ENCODE assay signal across 27 cellular contexts in the genomic region with DNA sequence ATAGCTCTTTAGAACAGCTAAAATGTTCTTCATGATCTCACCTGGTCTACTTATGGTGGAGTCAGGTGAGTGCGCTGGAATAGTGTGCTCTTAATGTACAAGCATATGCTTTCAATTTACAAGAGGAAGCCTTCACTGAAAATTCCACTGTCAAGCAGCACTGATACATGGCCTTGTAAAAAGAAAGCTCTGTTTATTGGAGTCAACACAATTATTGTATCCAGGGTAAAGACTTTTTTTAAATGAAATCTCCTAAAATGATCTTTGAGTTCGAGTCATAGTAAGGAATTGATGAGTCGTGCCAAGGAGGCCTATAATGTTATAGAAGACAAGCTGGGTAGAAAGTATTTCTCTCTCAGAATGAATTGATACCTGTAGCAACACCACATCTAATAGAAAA. TPM values are rescaled to one million over a fixed set of nuclear protein-coding genes. Genes with fewer than 3 reads are reported as not detected.
A peak's percentile ranks its signal among the peaks of the same experiment; 100 is the strongest.
DNase-seq lines count a peak whose midpoint lies in the region; ATAC-seq and TF ChIP-seq lines count a peak whose summit lies in the region.
"Had no signal": no experiment of that assay in that cellular context is flagged by ENCODE, and none has a peak within 500 bp of the region (broad histone marks: within the 10 kb centered on the region; RNA-seq: fewer than 3 reads in every experiment).

No MANE protein-coding gene starts in this region.

- in situ Hi-C loops in GM23248 (cut with MboI), result no loop called here

- CTCF ChIA-PET in PC-3 (lab: Charles Lee), result no interaction called here

- 54 to 56% methylated on average over 3 of the region's 3 CpGs for WGBS in GM23248 (ENCODE audit: low coverage in 1 of 2, low lambda C conversion rate in 2 of 2, missing lambda C conversion rate in 2 of 2), 2 experiments

- H3K9me2 ChIP-seq in GM23248 (ENCODE audit: insufficient read depth) (no peaks in the 10 kb centered on the region), PC-3 (replicated peaks; ENCODE audit: low read length) (no peaks in the 10 kb centered on the region)

- no peaks in the 10 kb centered on the region for H3F3A ChIP-seq in GM23248 (ENCODE audit: insufficient read depth)
- H3F3A ChIP-seq in PC-3 (ENCODE audit: low read length, unreplicated experiment), result no peaks in the 10 kb centered on the region

- H4K20me1 ChIP-seq in GM23248 (ENCODE audit: insufficient read depth), result no peaks in the 10 kb centered on the region
- H4K20me1 ChIP-seq in PC-3 (ENCODE audit: low read length), result no peaks in the 10 kb centered on the region

- DNase-seq in AG09309 (ENCODE audit: low read depth), result peak; percentile 39
- DNase-seq in GM23248, result peak; percentile 32
- DNase-seq in PC-3, result peak; percentile 40
- DNase-seq in kidney tubule cell (ENCODE audit: low spot score), result peak; percentile 41
- no peak for DNase-seq in H4 (ENCODE audit: low spot score)
- DNase-seq in cortex of kidney (lab: John Stamatoyannopoulos, UW), result no peak
- DNase-seq in NCI-H1092 (lab: John Stamatoyannopoulos, UW), result no peak
- DNase-seq in retina, result no peak
- DNase-seq: activated CD4-positive, alpha-beta memory T cell treated with anti-CD3 and anti-CD28 coated beads for 36 hours; activated naive CD4-positive, alpha-beta T cell treated with anti-CD3 and anti-CD28 coated beads, Interleukin-2, amount 10 ng/mL, durations not matched to agents 7 days and 5 days; amniotic stem cell; BE2C; brain microvascular endothelial cell; CD8-positive, alpha-beta memory T cell; DMS 273 treated with DMSO at 0.1 percent for 48 hours; GDM1; hippocampal formation; NCI-H1417; NCI-H2081; NCI-H526; PC-9; stimulated activated naive CD4-positive, alpha-beta T cell had no signal

- H3K79me2 ChIP-seq in GM23248 (ENCODE audit: insufficient read depth), result no peaks in the 10 kb centered on the region
- H3K79me2 ChIP-seq in PC-3 (ENCODE audit: low read length), result no peaks in the 10 kb centered on the region

- POLR2A ChIA-PET in PC-3 (lab: Charles Lee; ENCODE audit: unreplicated experiment), result interaction anchor here (0.6 kb wide), 1 partner anchor 335 kb away, joined by 3 read pairs; no protein-coding TSS in a partner anchor

- TF ChIP-seq CTCF in AG09309 (IDR thresholded peaks at IDR 0.05; ENCODE audit: control insufficient read depth, insufficient read depth, low read depth, low read length, missing control alignments), result no peak
- TF ChIP-seq CTCF in PC-3 (conservative IDR thresholded peaks at IDR 0.05; ENCODE audit: low read depth, low read length), result no peak

- intact Hi-C loops in PC-3 (cut with micrococcal nuclease), result no loop called here

- peak; percentile 75 for ATAC-seq in PC-3
- ATAC-seq: A549 had no signal

- no peaks in the 10 kb centered on the region for H3K9me3 ChIP-seq in GM23248 (ENCODE audit: low read depth)
- no peaks in the 10 kb centered on the region for H3K9me3 ChIP-seq in PC-3 (ENCODE audit: low read length)
- H3K9me3 ChIP-seq: A549, BE2C, suprapubic skin had no signal

- H3K27me3 ChIP-seq in GM23248 (replicated peaks; ENCODE audit: insufficient read depth) (no peaks in the 10 kb centered on the region), PC-3 (ENCODE audit: low read length) (no peaks in the 10 kb centered on the region)
- H3K27me3 ChIP-seq: BE2C, brain microvascular endothelial cell, suprapubic skin had no signal

- BruUV-seq in PC-3 (replicated peaks; lab: Mats Ljungman, UMichigan), result no TSS peak

- H3K4me1 ChIP-seq in GM23248 (ENCODE audit: insufficient read depth) (peaks cover 8% of the 10 kb centered on the region), PC-3 (ENCODE audit: insufficient read depth, low read length) (no peaks in the 10 kb centered on the region)
- H3K4me1 ChIP-seq: A549 had no signal

- H3K4me3 ChIP-seq in AG09309 (ENCODE audit: control insufficient read depth, low read depth, low read length) (no peak overlapping the region), GM23248 (no peak overlapping the region), PC-3 (ENCODE audit: low read length) (no peak overlapping the region)
- H3K4me3 ChIP-seq: A549, lung, PC-9, SK-N-MC, skin epidermis, suprapubic skin had no signal

- no peaks in the 10 kb centered on the region for H3K36me3 ChIP-seq in GM23248 (ENCODE audit: low read depth)
- no peaks in the 10 kb centered on the region for H3K36me3 ChIP-seq in PC-3 (ENCODE audit: low read depth, low read length)
- H3K36me3 ChIP-seq: BE2C, brain microvascular endothelial cell, suprapubic skin had no signal

- H3K27ac ChIP-seq in GM23248, result no peak overlapping the region
- H3K27ac ChIP-seq in PC-3 (ENCODE audit: low read length), result no peak overlapping the region
- H3K27ac ChIP-seq: A549, brain microvascular endothelial cell, PC-9, SK-N-MC, skin epidermis, suprapubic skin had no signal

- H2AFZ ChIP-seq in GM23248, result no peak overlapping the region; the same call in 1 of the 2 replicates
- no peak overlapping the region for H2AFZ ChIP-seq in PC-3 (ENCODE audit: low read length)
- H2AFZ ChIP-seq: PC-9 had no signal

- no peak overlapping the region for H3K9ac ChIP-seq in GM23248
- H3K9ac ChIP-seq in PC-3 (ENCODE audit: low read length), result no peak overlapping the region

- H3K4me2 ChIP-seq in GM23248 (ENCODE audit: unreplicated experiment), result no peak overlapping the region
- no peak overlapping the region for H3K4me2 ChIP-seq in PC-3 (ENCODE audit: low read length)
- H3K4me2 ChIP-seq: A549, PC-9 had no signal

RNA-seq across cellular contexts. Expression of a gene that starts 41.6 kb away (rescaled TPM):
- total RNA-seq in GM23248 (2014; rRNA removed; shearing (Covaris generic)), result 6.3 and 10.9 TPM in 2 replicates
- 11.0 and 11.9 TPM in 2 replicates for polyA plus RNA-seq in GM23248 (2016; fragmentation: Nextera tagmentation; extraction: Ambion mirVana)
- total RNA-seq in PC-3 (2014; rRNA removed), result 17.0 and 22.0 TPM in 2 replicates
- total RNA-seq in H4 (2014; rRNA removed; shearing (Covaris generic)), result 7.5 and 8.6 TPM in 2 replicates
- polyA plus RNA-seq: CD8-positive, alpha-beta memory T cell had no signal

Comparison
In these comparisons a context has a peak if more than half of its experiments do, and no peak if none do; other contexts are left out.
1. DNase-seq: peak in AG09309 (single experiment), GM23248 (single experiment), PC-3 (single experiment) and kidney tubule cell (single experiment); none in H4 (single experiment), cortex of kidney (single experiment), NCI-H1092 (single experiment) and retina (single experiment).